In the genomic region with DNA sequence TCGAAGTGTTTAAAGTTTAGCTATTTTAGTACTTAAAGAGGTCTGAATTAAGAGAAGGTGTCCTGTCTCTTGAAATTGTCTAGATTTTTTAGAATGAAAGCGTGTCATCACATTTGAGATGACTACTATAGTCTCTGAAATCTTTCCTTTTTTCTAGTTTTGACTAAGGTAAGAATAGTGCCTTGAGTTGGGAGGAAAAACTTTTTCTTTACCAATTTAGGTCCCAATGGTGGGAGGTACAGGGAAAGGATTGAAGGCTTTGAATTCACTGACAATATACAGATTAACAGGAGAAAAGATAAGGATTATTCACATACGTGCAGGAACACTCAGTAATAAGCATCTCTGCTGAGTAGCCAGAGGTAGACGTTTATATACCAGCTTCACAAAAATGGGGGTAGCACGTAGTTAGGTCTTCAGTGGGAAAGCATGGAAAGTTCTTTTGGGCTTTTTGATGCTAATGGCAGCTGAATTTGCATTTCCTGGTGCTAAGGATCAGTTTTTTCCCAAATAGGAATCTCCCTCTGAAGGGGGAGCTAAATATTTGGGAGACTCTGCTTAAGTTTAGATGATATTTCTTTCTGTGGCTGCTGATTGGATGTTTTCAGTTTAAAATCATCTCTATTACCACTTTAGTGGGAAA, we compare ENCODE assay signal across 22 cellular contexts.
A peak's percentile ranks its signal among the peaks of the same experiment; 100 is the strongest.
DNase-seq lines count a peak whose midpoint lies in the region; TF ChIP-seq lines count a peak whose summit lies in the region.
"Had no signal": no experiment of that assay in that cellular context is flagged by ENCODE, and none has a peak within 500 bp of the region (broad histone marks: within the 10 kb centered on the region; RNA-seq: fewer than 3 reads in every experiment).

No MANE protein-coding gene starts in this region.

- no peaks in the 10 kb centered on the region for H3K4me1 Mint-ChIP-seq in neural progenitor cell

- H3F3A ChIP-seq in neural progenitor cell (ENCODE audit: low read depth) = peaks cover 18% of the 10 kb centered on the region

- H3K36me3 ChIP-seq in H7 (replicated peaks; ENCODE audit: control insufficient read depth, insufficient read depth, low read length) (no peaks in the 10 kb centered on the region), NT2/D1 (ENCODE audit: insufficient read depth, insufficient read length, low read length) (peaks cover 2% of the 10 kb centered on the region), neural progenitor cell (no peaks in the 10 kb centered on the region)

- H3K9me3 ChIP-seq in NT2/D1 (ENCODE audit: insufficient read depth, low read length) = peaks cover 15% of the 10 kb centered on the region
- no peaks in the 10 kb centered on the region for H3K9me3 ChIP-seq in neural progenitor cell (ENCODE audit: low read depth)
- H3K9me3 ChIP-seq: SJSA1 had no signal

- peaks cover 13% of the 10 kb centered on the region for H3K36me3 Mint-ChIP-seq in neural progenitor cell

- H3K4me3 ChIP-seq in H7 (ENCODE audit: insufficient read depth, low read depth, low read length) (no peak overlapping the region), NT2/D1 (ENCODE audit: insufficient read length, low read depth) (no peak overlapping the region), neural progenitor cell (no peak overlapping the region)
- H3K4me3 ChIP-seq: K562, PC-9, SJSA1 had no signal

- TF ChIP-seq CTCF in neural progenitor cell (IDR thresholded peaks at IDR 0.05) = no peak

- H2AFZ ChIP-seq in neural progenitor cell (replicated peaks) = peak overlapping the region; percentile 15
- H2AFZ ChIP-seq: PC-9 had no signal

- peak overlapping the region; percentile 69 for H3K27ac ChIP-seq in neural progenitor cell
- H3K27ac ChIP-seq: PC-9, SJSA1 had no signal

- H4K20me1 ChIP-seq in neural progenitor cell (ENCODE audit: low read depth) = no peaks in the 10 kb centered on the region

- no peaks in the 10 kb centered on the region for H3K27me3 ChIP-seq in H7 (ENCODE audit: control insufficient read depth, insufficient read depth, low read length)
- H3K27me3 ChIP-seq in NT2/D1 (ENCODE audit: insufficient read depth, insufficient read length) = no peaks in the 10 kb centered on the region
- H3K27me3 ChIP-seq in neural progenitor cell = no peaks in the 10 kb centered on the region
- H3K27me3 ChIP-seq: SJSA1 had no signal

- no peaks in the 10 kb centered on the region for H3K27me3 Mint-ChIP-seq in neural progenitor cell (ENCODE audit: insufficient read depth, low read depth)

- peak overlapping the region; percentile 53 for H3K4me2 ChIP-seq in neural progenitor cell
- H3K4me2 ChIP-seq: PC-9 had no signal

- no peak overlapping the region for H3K4me3 Mint-ChIP-seq in neural progenitor cell

- no peak overlapping the region for H3K27ac Mint-ChIP-seq in neural progenitor cell

- H3K4me1 ChIP-seq in NT2/D1 (ENCODE audit: insufficient read depth, insufficient read length) (no peaks in the 10 kb centered on the region), neural progenitor cell (peaks cover 22% of the 10 kb centered on the region)
- H3K4me1 ChIP-seq: SJSA1 had no signal

- DNase-seq in H7 = peak; percentile 56
- peak; percentile 68 for DNase-seq in NT2/D1 (ENCODE audit: low read depth, low spot score)
- DNase-seq in iPS DF 4.7 (ENCODE audit: extremely low read depth, low spot score) = peak; percentile 80
- DNase-seq in neural progenitor cell (ENCODE audit: low spot score) = no peak
- DNase-seq in HUDEP-2 (lab: John Stamatoyannopoulos, UW; ENCODE audit: unreplicated experiment in 76 of 76) = no peak
- no peak for DNase-seq in activated CD4-positive, CD25-positive, alpha-beta regulatory T cell (lab: John Stamatoyannopoulos, UW)
- DNase-seq in inferior parietal cortex (ENCODE audit: extremely low spot score) = no peak
- DNase-seq: Calu3, DND-41, HCEC 1CT, Kasumi-1, NCI-H1105, NCI-H1436 treated with DMSO at 0.1 percent for 48 hours, NCI-H1930, NCI-H2107, NCI-H524, NCI-H774, PC-9, Right ventricle myocardium superior, RPMI8226 had no signal

- peaks cover 7% of the 10 kb centered on the region for H3K9me3 Mint-ChIP-seq in neural progenitor cell

- H3K9ac ChIP-seq in NT2/D1 (ENCODE audit: insufficient read length, low read depth) (peak overlapping the region; percentile 1), neural progenitor cell (no peak overlapping the region)

- H3K79me2 ChIP-seq in neural progenitor cell (ENCODE audit: low read depth) = no peaks in the 10 kb centered on the region

Comparison
In these comparisons a context has a peak if more than half of its experiments do, and no peak if none do; other contexts are left out.
1. DNase-seq: peak in H7 (single experiment), NT2/D1 (single experiment) and iPS DF 4.7 (single experiment); none in neural progenitor cell (single experiment), HUDEP-2 (0 of 76), activated CD4-positive, CD25-positive, alpha-beta regulatory T cell (0 of 4) and inferior parietal cortex (single experiment).